In genomic region chr6:18551228-18551627, GRCh38 we compare ENCODE assay signal across 16 cellular contexts.
DNase-seq lines count a peak whose midpoint lies in the region; FAIRE-seq and TF ChIP-seq lines count a peak whose summit lies in the region.
"Had no signal": no experiment of that assay in that cellular context is flagged by ENCODE, and none has a peak within 500 bp of the region (broad histone marks: within the 10 kb centered on the region; RNA-seq: fewer than 3 reads in every experiment).

No MANE protein-coding gene starts in this region.

- TF ChIP-seq CTCF in HFFc6 (IDR thresholded peaks at IDR 0.05) (no peak), astrocyte (IDR thresholded peaks at IDR 0.05; ENCODE audit: insufficient read depth, low read depth, low read length) (no peak), foreskin fibroblast (IDR thresholded peaks at IDR 0.05; ENCODE audit: low read depth, low read length) (no peak), endothelial cell (IDR thresholded peaks at IDR 0.05; ENCODE audit: unreplicated experiment) (no peak)

- H3K27ac ChIP-seq in astrocyte (ENCODE audit: low read depth, low read length), result no peak overlapping the region
- H3K27ac ChIP-seq: esophagus muscularis mucosa, VCaP had no signal

- H4K20me1 ChIP-seq in astrocyte (ENCODE audit: insufficient read depth, low read length), result no peaks in the 10 kb centered on the region

- no peaks in the 10 kb centered on the region for H3K36me3 ChIP-seq in astrocyte (ENCODE audit: insufficient read depth, low read length)
- H3K36me3 ChIP-seq: esophagus muscularis mucosa had no signal

- H3K36me3 Mint-ChIP-seq in HFFc6 (ENCODE audit: low read depth) (no peaks in the 10 kb centered on the region), astrocyte (ENCODE audit: low read depth, unreplicated experiment) (no peaks in the 10 kb centered on the region), endothelial cell (ENCODE audit: low read depth, unreplicated experiment) (no peaks in the 10 kb centered on the region)
- H3K36me3 Mint-ChIP-seq: activated CD8-positive, alpha-beta memory T cell treated with anti-CD3 and anti-CD28 coated beads, Interleukin-2, amount 10 ng/mL, durations not matched to agents 7 days and 5 days; mesothelial cell of epicardium had no signal

- H3K4me1 Mint-ChIP-seq in HFFc6 (ENCODE audit: low read depth) (peaks cover 10% of the 10 kb centered on the region; the same call in 1 of the 2 replicates), astrocyte (ENCODE audit: low read depth, unreplicated experiment) (peaks cover 5% of the 10 kb centered on the region), endothelial cell (ENCODE audit: unreplicated experiment) (no peaks in the 10 kb centered on the region)
- H3K4me1 Mint-ChIP-seq: activated CD8-positive, alpha-beta memory T cell treated with anti-CD3 and anti-CD28 coated beads, Interleukin-2, amount 10 ng/mL, durations not matched to agents 7 days and 5 days had no signal

- H3K27me3 ChIP-seq in astrocyte (ENCODE audit: insufficient read depth, low read length), result no peaks in the 10 kb centered on the region
- H3K27me3 ChIP-seq: esophagus muscularis mucosa had no signal

- H3K4me3 ChIP-seq in astrocyte (ENCODE audit: insufficient read depth, low read depth, low read length) (no peak overlapping the region), foreskin fibroblast (ENCODE audit: low read depth in 1 of 2, low read length in 2 of 2) (no peak overlapping the region)
- H3K4me3 ChIP-seq: esophagus muscularis mucosa had no signal

- H3K9me3 Mint-ChIP-seq in HFFc6, result no peaks in the 10 kb centered on the region
- peaks cover 4% of the 10 kb centered on the region for H3K9me3 Mint-ChIP-seq in astrocyte (ENCODE audit: unreplicated experiment)
- no peaks in the 10 kb centered on the region for H3K9me3 Mint-ChIP-seq in endothelial cell (ENCODE audit: unreplicated experiment)

- H3K27me3 Mint-ChIP-seq in HFFc6 (ENCODE audit: insufficient read depth) (peaks cover under 1% of the 10 kb centered on the region), astrocyte (ENCODE audit: low read depth, unreplicated experiment) (peaks cover 11% of the 10 kb centered on the region), endothelial cell (ENCODE audit: unreplicated experiment) (no peaks in the 10 kb centered on the region)

- no peak overlapping the region for H3K27ac Mint-ChIP-seq in HFFc6
- H3K27ac Mint-ChIP-seq in astrocyte (ENCODE audit: unreplicated experiment), result no peak overlapping the region
- no peak overlapping the region for H3K27ac Mint-ChIP-seq in endothelial cell (ENCODE audit: unreplicated experiment)
- H3K27ac Mint-ChIP-seq: activated CD8-positive, alpha-beta memory T cell treated with anti-CD3 and anti-CD28 coated beads, Interleukin-2, amount 10 ng/mL, durations not matched to agents 7 days and 5 days; mesothelial cell of epicardium had no signal

- H3K9me3 ChIP-seq in astrocyte (ENCODE audit: insufficient read depth, low read depth, low read length), result no peaks in the 10 kb centered on the region
- H3K9me3 ChIP-seq: esophagus muscularis mucosa had no signal

- H3K4me2 ChIP-seq in astrocyte (ENCODE audit: low read length), result no peak overlapping the region

- DNase-seq in A172 (ENCODE audit: low spot score) (peak; percentile 4), HFFc6 (peak; percentile 69), astrocyte (ENCODE audit: low read depth) (peak; percentile 66), foreskin fibroblast (peak; percentile 77 to 88), endothelial cell (ENCODE audit: low spot score) (no peak), MV-4-11 (lab: John Stamatoyannopoulos, UW) (no peak), cerebellum (ENCODE audit: low spot score) (no peak)
- no peak for DNase-seq in central memory CD4-positive, alpha-beta T cell
- DNase-seq: 8988T; activated CD8-positive, alpha-beta memory T cell treated with anti-CD3 and anti-CD28 coated beads, Interleukin-2, amount 10 ng/mL, durations not matched to agents 7 days and 5 days; activated naive CD4-positive, alpha-beta T cell treated with Interleukin-2 at 50 U/mL for 16 hours; cerebellar nuclear complex; NCI-H1092 had no signal

- H3K4me3 Mint-ChIP-seq in HFFc6 (no peak overlapping the region; the same call in 1 of the 2 replicates), astrocyte (ENCODE audit: unreplicated experiment) (no peak overlapping the region), endothelial cell (ENCODE audit: unreplicated experiment) (no peak overlapping the region)
- H3K4me3 Mint-ChIP-seq: activated CD8-positive, alpha-beta memory T cell treated with anti-CD3 and anti-CD28 coated beads, Interleukin-2, amount 10 ng/mL, durations not matched to agents 7 days and 5 days; mesothelial cell of epicardium had no signal

- H3K9ac ChIP-seq in astrocyte (ENCODE audit: low read length), result no peak overlapping the region

- H3K4me1 ChIP-seq in astrocyte (ENCODE audit: insufficient read depth, low read length), result peaks cover 6% of the 10 kb centered on the region
- H3K4me1 ChIP-seq: esophagus muscularis mucosa had no signal

- no peaks in the 10 kb centered on the region for H3K79me2 ChIP-seq in astrocyte (ENCODE audit: insufficient read depth, low read length)

- no peak for FAIRE-seq in astrocyte (lab: Jason Lieb, UNC)

- H2AFZ ChIP-seq in astrocyte (ENCODE audit: low read depth, low read length), result no peak overlapping the region

Comparison
In these comparisons a context has a peak if more than half of its experiments do, and no peak if none do; other contexts are left out.
1. DNase-seq: peak in A172 (single experiment), HFFc6 (single experiment), astrocyte (single experiment) and foreskin fibroblast (2 of 2); none in central memory CD4-positive, alpha-beta T cell (single experiment), endothelial cell (single experiment), MV-4-11 (single experiment) and cerebellum (single experiment).